Comparison of ENCODE assay signal across 1 cellular context in the genomic region with DNA sequence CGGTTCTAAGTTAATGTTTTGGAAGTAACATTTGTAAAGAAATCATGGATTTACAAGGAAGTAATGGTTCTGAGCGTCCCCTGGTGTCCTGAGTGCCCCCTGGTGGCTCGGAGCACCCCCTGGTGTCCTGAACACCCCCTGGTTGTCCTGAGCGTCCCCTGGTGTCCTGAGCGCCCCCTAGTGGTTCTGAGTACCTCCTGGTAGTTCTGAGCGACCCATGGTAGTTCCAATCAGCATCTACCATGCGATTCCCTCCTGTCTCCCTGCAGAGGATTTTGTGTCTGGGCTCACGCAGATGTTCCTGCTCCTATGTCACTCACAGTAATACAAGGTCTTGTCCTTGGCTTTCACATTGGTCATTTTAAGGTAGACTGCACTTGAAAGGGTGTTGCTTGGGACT.
A peak's percentile ranks its signal among the peaks of the same experiment; 100 is the strongest.
TF ChIP-seq lines count a peak whose summit lies in the region.

No MANE protein-coding gene starts in this region.

TF ChIP-seq in HepG2, 621 proteins besides CTCF, POLR2A, EP300 and RAD21:
- TF ChIP-seq ZMYM4 (CRISPR knock-in tag; IDR thresholded peaks at IDR 0.05), result peak; percentile 57; the same call in 1 of the 2 replicates
- 0 out of 2 replicates have a peak, but pooled peaks have one; percentile 38 for TF ChIP-seq POGZ (CRISPR knock-in tag; IDR thresholded peaks at IDR 0.05)
- TF ChIP-seq, protein P1, sequence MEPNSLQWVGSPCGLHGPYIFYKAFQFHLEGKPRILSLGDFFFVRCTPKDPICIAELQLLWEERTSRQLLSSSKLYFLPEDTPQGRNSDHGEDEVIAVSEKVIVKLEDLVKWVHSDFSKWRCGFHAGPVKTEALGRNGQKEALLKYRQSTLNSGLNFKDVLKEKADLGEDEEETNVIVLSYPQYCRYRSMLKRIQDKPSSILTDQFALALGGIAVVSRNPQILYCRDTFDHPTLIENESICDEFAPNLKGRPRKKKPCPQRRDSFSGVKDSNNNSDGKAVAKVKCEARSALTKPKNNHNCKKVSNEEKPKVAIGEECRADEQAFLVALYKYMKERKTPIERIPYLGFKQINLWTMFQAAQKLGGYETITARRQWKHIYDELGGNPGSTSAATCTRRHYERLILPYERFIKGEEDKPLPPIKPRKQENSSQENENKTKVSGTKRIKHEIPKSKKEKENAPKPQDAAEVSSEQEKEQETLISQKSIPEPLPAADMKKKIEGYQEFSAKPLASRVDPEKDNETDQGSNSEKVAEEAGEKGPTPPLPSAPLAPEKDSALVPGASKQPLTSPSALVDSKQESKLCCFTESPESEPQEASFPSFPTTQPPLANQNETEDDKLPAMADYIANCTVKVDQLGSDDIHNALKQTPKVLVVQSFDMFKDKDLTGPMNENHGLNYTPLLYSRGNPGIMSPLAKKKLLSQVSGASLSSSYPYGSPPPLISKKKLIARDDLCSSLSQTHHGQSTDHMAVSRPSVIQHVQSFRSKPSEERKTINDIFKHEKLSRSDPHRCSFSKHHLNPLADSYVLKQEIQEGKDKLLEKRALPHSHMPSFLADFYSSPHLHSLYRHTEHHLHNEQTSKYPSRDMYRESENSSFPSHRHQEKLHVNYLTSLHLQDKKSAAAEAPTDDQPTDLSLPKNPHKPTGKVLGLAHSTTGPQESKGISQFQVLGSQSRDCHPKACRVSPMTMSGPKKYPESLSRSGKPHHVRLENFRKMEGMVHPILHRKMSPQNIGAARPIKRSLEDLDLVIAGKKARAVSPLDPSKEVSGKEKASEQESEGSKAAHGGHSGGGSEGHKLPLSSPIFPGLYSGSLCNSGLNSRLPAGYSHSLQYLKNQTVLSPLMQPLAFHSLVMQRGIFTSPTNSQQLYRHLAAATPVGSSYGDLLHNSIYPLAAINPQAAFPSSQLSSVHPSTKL (CRISPR knock-in tag; IDR thresholded peaks at IDR 0.05), result no peak
- TF ChIP-seq, protein P2, sequence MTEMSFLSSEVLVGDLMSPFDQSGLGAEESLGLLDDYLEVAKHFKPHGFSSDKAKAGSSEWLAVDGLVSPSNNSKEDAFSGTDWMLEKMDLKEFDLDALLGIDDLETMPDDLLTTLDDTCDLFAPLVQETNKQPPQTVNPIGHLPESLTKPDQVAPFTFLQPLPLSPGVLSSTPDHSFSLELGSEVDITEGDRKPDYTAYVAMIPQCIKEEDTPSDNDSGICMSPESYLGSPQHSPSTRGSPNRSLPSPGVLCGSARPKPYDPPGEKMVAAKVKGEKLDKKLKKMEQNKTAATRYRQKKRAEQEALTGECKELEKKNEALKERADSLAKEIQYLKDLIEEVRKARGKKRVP (CRISPR knock-in tag; IDR thresholded peaks at IDR 0.05), result no peak
- TF ChIP-seq ZEB1 (IDR thresholded peaks at IDR 0.05; ENCODE audit: insufficient replicate concordance, low read depth), result no peak
- TF ChIP-seq, protein P3, sequence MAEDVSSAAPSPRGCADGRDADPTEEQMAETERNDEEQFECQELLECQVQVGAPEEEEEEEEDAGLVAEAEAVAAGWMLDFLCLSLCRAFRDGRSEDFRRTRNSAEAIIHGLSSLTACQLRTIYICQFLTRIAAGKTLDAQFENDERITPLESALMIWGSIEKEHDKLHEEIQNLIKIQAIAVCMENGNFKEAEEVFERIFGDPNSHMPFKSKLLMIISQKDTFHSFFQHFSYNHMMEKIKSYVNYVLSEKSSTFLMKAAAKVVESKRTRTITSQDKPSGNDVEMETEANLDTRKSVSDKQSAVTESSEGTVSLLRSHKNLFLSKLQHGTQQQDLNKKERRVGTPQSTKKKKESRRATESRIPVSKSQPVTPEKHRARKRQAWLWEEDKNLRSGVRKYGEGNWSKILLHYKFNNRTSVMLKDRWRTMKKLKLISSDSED (CRISPR knock-in tag; IDR thresholded peaks at IDR 0.05), result 0 out of 2 replicates have a peak, but pooled peaks have one; percentile 50
- TF ChIP-seq, protein P4, sequence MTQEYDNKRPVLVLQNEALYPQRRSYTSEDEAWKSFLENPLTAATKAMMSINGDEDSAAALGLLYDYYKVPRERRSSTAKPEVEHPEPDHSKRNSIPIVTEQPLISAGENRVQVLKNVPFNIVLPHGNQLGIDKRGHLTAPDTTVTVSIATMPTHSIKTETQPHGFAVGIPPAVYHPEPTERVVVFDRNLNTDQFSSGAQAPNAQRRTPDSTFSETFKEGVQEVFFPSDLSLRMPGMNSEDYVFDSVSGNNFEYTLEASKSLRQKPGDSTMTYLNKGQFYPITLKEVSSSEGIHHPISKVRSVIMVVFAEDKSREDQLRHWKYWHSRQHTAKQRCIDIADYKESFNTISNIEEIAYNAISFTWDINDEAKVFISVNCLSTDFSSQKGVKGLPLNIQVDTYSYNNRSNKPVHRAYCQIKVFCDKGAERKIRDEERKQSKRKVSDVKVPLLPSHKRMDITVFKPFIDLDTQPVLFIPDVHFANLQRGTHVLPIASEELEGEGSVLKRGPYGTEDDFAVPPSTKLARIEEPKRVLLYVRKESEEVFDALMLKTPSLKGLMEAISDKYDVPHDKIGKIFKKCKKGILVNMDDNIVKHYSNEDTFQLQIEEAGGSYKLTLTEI (CRISPR knock-in tag; conservative IDR thresholded peaks at IDR 0.05), result no peak
- TF ChIP-seq ZNF180 (CRISPR knock-in tag; IDR thresholded peaks at IDR 0.05; ENCODE audit: borderline replicate concordance, low read depth), result no peak
- TF ChIP-seq MXD4 (CRISPR knock-in tag; IDR thresholded peaks at IDR 0.05), result no peak
- peak; percentile 43 for TF ChIP-seq XRCC5 (optimal IDR thresholded peaks at IDR 0.05; ENCODE audit: low read length)
- TF ChIP-seq, protein P5, sequence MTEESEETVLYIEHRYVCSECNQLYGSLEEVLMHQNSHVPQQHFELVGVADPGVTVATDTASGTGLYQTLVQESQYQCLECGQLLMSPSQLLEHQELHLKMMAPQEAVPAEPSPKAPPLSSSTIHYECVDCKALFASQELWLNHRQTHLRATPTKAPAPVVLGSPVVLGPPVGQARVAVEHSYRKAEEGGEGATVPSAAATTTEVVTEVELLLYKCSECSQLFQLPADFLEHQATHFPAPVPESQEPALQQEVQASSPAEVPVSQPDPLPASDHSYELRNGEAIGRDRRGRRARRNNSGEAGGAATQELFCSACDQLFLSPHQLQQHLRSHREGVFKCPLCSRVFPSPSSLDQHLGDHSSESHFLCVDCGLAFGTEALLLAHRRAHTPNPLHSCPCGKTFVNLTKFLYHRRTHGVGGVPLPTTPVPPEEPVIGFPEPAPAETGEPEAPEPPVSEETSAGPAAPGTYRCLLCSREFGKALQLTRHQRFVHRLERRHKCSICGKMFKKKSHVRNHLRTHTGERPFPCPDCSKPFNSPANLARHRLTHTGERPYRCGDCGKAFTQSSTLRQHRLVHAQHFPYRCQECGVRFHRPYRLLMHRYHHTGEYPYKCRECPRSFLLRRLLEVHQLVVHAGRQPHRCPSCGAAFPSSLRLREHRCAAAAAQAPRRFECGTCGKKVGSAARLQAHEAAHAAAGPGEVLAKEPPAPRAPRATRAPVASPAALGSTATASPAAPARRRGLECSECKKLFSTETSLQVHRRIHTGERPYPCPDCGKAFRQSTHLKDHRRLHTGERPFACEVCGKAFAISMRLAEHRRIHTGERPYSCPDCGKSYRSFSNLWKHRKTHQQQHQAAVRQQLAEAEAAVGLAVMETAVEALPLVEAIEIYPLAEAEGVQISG (CRISPR knock-in tag; IDR thresholded peaks at IDR 0.05), result peak; percentile 64; the same call in 1 of the 2 replicates
- no peak for TF ChIP-seq ZNF724P (CRISPR knock-in tag; IDR thresholded peaks at IDR 0.05; ENCODE audit: borderline replicate concordance)
- TF ChIP-seq ELF3 (CRISPR knock-in tag; IDR thresholded peaks at IDR 0.05), result peak; percentile 51; the same call in 1 of the 2 replicates
- no peak for TF ChIP-seq MTA3 (CRISPR knock-in tag; IDR thresholded peaks at IDR 0.05)
- TF ChIP-seq ZNF790 (CRISPR knock-in tag; IDR thresholded peaks at IDR 0.05; ENCODE audit: borderline replicate concordance), result no peak
- TF ChIP-seq POLR2G (IDR thresholded peaks at IDR 0.05; ENCODE audit: low read depth, low read length), result no peak
- no peak for TF ChIP-seq ZNF251 (CRISPR knock-in tag; IDR thresholded peaks at IDR 0.05)
- no peak for TF ChIP-seq NKX3-1 (CRISPR knock-in tag; IDR thresholded peaks at IDR 0.05)
- TF ChIP-seq ZSCAN9 (CRISPR knock-in tag; IDR thresholded peaks at IDR 0.05; ENCODE audit: borderline replicate concordance), result no peak
